In genomic region chr4:186829740-186830449, GRCh38 we compare ENCODE assay signal across 11 cellular contexts.
DNase-seq lines count a peak whose midpoint lies in the region; ATAC-seq, FAIRE-seq and TF ChIP-seq lines count a peak whose summit lies in the region.
"Had no signal": no experiment of that assay in that cellular context is flagged by ENCODE, and none has a peak within 500 bp of the region (broad histone marks: within the 10 kb centered on the region; RNA-seq: fewer than 3 reads in every experiment).

No MANE protein-coding gene starts in this region.

- H2AFZ ChIP-seq in neural progenitor cell (replicated peaks), result no peak overlapping the region

- CTCF ChIA-PET in A549 (lab: Yijun Ruan, JAX), result interaction anchor here (0.9 to 1.4 kb wide), 2 partner anchors 72 to 103 kb away, joined by 3 to 7 read pairs; no protein-coding TSS in a partner anchor

- no peaks in the 10 kb centered on the region for H3K27me3 Mint-ChIP-seq in neural progenitor cell (ENCODE audit: insufficient read depth, low read depth)
- H3K27me3 Mint-ChIP-seq: naive thymus-derived CD4-positive, alpha-beta T cell had no signal

- H3F3A ChIP-seq in neural progenitor cell (ENCODE audit: low read depth), result no peaks in the 10 kb centered on the region

- TF ChIP-seq EP300 in A549 (IDR thresholded peaks at IDR 0.05), result peak; percentile 52 to 56; a peak in 2 of 5 replicates

- peak overlapping the region; percentile 49 for H3K4me2 ChIP-seq in A549
- H3K4me2 ChIP-seq in neural progenitor cell, result no peak overlapping the region

- POLR2A ChIA-PET in A549 (lab: Yijun Ruan, JAX), result interaction anchor here (0.7 kb wide), 1 partner anchor 107 kb away, joined by 3 read pairs; the partner anchor contains the start of gene FAT1

- no peaks in the 10 kb centered on the region for H3K79me2 ChIP-seq in neural progenitor cell (ENCODE audit: low read depth)

- H3K9me3 ChIP-seq in A549 (no peaks in the 10 kb centered on the region), neural progenitor cell (ENCODE audit: low read depth) (no peaks in the 10 kb centered on the region)

- no peaks in the 10 kb centered on the region for H4K20me1 ChIP-seq in neural progenitor cell (ENCODE audit: low read depth)

- no peak for TF ChIP-seq CTCF in A549 (IDR thresholded peaks at IDR 0.05)
- no peak for TF ChIP-seq CTCF in neural progenitor cell (IDR thresholded peaks at IDR 0.05)

- ATAC-seq in A549 (peak; percentile 54 to 88; a peak in 4 of 6 replicates), esophagus mucosa (no peak)
- ATAC-seq: naive thymus-derived CD4-positive, alpha-beta T cell had no signal

- H3K4me3 ChIP-seq in A549, result no peak overlapping the region
- no peak overlapping the region for H3K4me3 ChIP-seq in neural progenitor cell

- H3K4me3 Mint-ChIP-seq in neural progenitor cell, result no peak overlapping the region
- H3K4me3 Mint-ChIP-seq: naive thymus-derived CD4-positive, alpha-beta T cell had no signal

- no peak overlapping the region for H3K27ac Mint-ChIP-seq in neural progenitor cell
- H3K27ac Mint-ChIP-seq: naive thymus-derived CD4-positive, alpha-beta T cell had no signal

- H3K27ac ChIP-seq in A549 (peak overlapping the region; percentile 69 to 71), neural progenitor cell (no peak overlapping the region)

- DNase-seq in A549 (ENCODE audit: low read depth in 1 of 2, low spot score in 1 of 2) (peak in 1 of 2 experiments; percentile 80), HPDE6-E6E7 (ENCODE audit: extremely low spot score) (peak; percentile 39), astrocyte of the hippocampus (ENCODE audit: low read depth, low spot score) (peak; percentile 80), iris pigment epithelial cell (ENCODE audit: low read depth) (peak; percentile 99), kidney tubule cell (ENCODE audit: low spot score) (no peak), Kasumi-1 (lab: John Stamatoyannopoulos, UW) (no peak), neural progenitor cell (ENCODE audit: low spot score) (no peak)
- DNase-seq: naive thymus-derived CD4-positive, alpha-beta T cell; NCI-H446 treated with DMSO at 0.1 percent for 48 hours had no signal

- H3K4me1 Mint-ChIP-seq in neural progenitor cell, result peaks cover 3% of the 10 kb centered on the region
- H3K4me1 Mint-ChIP-seq: naive thymus-derived CD4-positive, alpha-beta T cell had no signal

- H3K4me1 ChIP-seq in A549 (peaks cover 26% of the 10 kb centered on the region), neural progenitor cell (no peaks in the 10 kb centered on the region)

- no peaks in the 10 kb centered on the region for H3K9me3 Mint-ChIP-seq in neural progenitor cell

- H3K36me3 Mint-ChIP-seq in neural progenitor cell, result no peaks in the 10 kb centered on the region

- H3K9ac ChIP-seq in neural progenitor cell, result no peak overlapping the region

- no peaks in the 10 kb centered on the region for H3K27me3 ChIP-seq in neural progenitor cell

- WGBS in A549 (ENCODE audit: missing lambda C conversion rate), result 14% methylated on average over 9 of the region's 9 CpGs

- no peak; a peak in 1 of 5 replicates for TF ChIP-seq RAD21 in A549 (conservative IDR thresholded peaks at IDR 0.05 in 1 of 2, IDR thresholded peaks at IDR 0.05 in 1 of 2)

- no peaks in the 10 kb centered on the region for H3K36me3 ChIP-seq in neural progenitor cell

- FAIRE-seq in A549 (lab: Jason Lieb, UNC), result no peak
- FAIRE-seq: urothelium cell line had no signal

- no peak for TF ChIP-seq POLR2A in A549 (IDR thresholded peaks at IDR 0.05; ENCODE audit: low read length)

TF ChIP-seq in A549, 52 proteins besides CTCF, POLR2A, EP300 and RAD21:
- no peak for TF ChIP-seq NFE2L2 (conservative IDR thresholded peaks at IDR 0.05; ENCODE audit: low read length)
- TF ChIP-seq FOSL2 (IDR thresholded peaks at IDR 0.05), result 0 out of 2 replicates have a peak, but pooled peaks have one; percentile 27
- peak; percentile 76 for TF ChIP-seq FOSL2 (CRISPR knock-in tag; IDR thresholded peaks at IDR 0.05)
- 0 out of 3 replicates have a peak, but pooled peaks have one; percentile 47 for TF ChIP-seq BCL3 (IDR thresholded peaks at IDR 0.05)
- peak; percentile 77 for TF ChIP-seq JUNB (IDR thresholded peaks at IDR 0.05)
- TF ChIP-seq ATOH8 (CRISPR knock-in tag; IDR thresholded peaks at IDR 0.05; ENCODE audit: low read depth), result no peak
- TF ChIP-seq CEBPB (IDR thresholded peaks at IDR 0.05), result peak in 1 of 2 experiments; percentile 40; a peak in 1 of 4 replicates
- peak in 1 of 2 experiments; percentile 21; a peak in 1 of 5 replicates for TF ChIP-seq JUN (IDR thresholded peaks at IDR 0.05)
- no peak for TF ChIP-seq E2F6 (IDR thresholded peaks at IDR 0.05; ENCODE audit: borderline replicate concordance, low read depth)
- no peak for TF ChIP-seq RCOR1 (IDR thresholded peaks at IDR 0.05; ENCODE audit: low read depth, low read length)
- TF ChIP-seq CBX2 (IDR thresholded peaks at IDR 0.05; ENCODE audit: borderline replicate concordance, low read depth), result no peak
- TF ChIP-seq EHMT2 (IDR thresholded peaks at IDR 0.05; ENCODE audit: low read depth), result no peak
- TF ChIP-seq CHD4 (IDR thresholded peaks at IDR 0.05; ENCODE audit: borderline replicate concordance), result no peak
- TF ChIP-seq ZSCAN20 (CRISPR knock-in tag; IDR thresholded peaks at IDR 0.05), result no peak
- no peak for TF ChIP-seq HES2 (IDR thresholded peaks at IDR 0.05)
- no peak for TF ChIP-seq ZC3H11A (IDR thresholded peaks at IDR 0.05)
- TF ChIP-seq USF2 (IDR thresholded peaks at IDR 0.05), result no peak
- TF ChIP-seq MAFK (IDR thresholded peaks at IDR 0.05; ENCODE audit: partially characterized antibody), result peak; percentile 64
- no peak for TF ChIP-seq EHF (CRISPR knock-in tag; IDR thresholded peaks at IDR 0.05)
- peak; percentile 88 for TF ChIP-seq GATA3 (IDR thresholded peaks at IDR 0.05; ENCODE audit: borderline replicate concordance)
- TF ChIP-seq BHLHE40 (IDR thresholded peaks at IDR 0.05; ENCODE audit: low read depth, low read length), result no peak

Comparison
In these comparisons a context has a peak if more than half of its experiments do, and no peak if none do; other contexts are left out.
1. DNase-seq: peak in HPDE6-E6E7 (single experiment), astrocyte of the hippocampus (single experiment) and iris pigment epithelial cell (single experiment); none in kidney tubule cell (single experiment), Kasumi-1 (0 of 2) and neural progenitor cell (single experiment).